In genomic region chr18:49359732-49360444, GRCh38 we compare ENCODE assay signal across 10 cellular contexts.
DNase-seq lines count a peak whose midpoint lies in the region; ATAC-seq, FAIRE-seq and TF ChIP-seq lines count a peak whose summit lies in the region.
"Had no signal": no experiment of that assay in that cellular context is flagged by ENCODE, and none has a peak within 500 bp of the region (broad histone marks: within the 10 kb centered on the region; RNA-seq: fewer than 3 reads in every experiment).

No MANE protein-coding gene starts in this region.

- no peak overlapping the region for H3K4me3 ChIP-seq in muscle layer of duodenum (ENCODE audit: low read depth in 1 of 2, low read length in 2 of 2)
- H3K4me3 ChIP-seq: upper lobe of left lung had no signal

- H3K9me3 Mint-ChIP-seq in activated T-helper 1 cell treated with anti-CD3 and anti-CD28 coated beads, Interleukin-12 subunit alpha, Interleukin-12 subunit beta, Interleukin-2, Interleukin-4 antibody, amounts not matched to agents 30 ng/mL and 10 ng/mL and 1 ng/mL, durations not matched to agents 14 hours and 24 hours and 36 hours: no peaks in the 10 kb centered on the region

- in situ Hi-C loops in GM13976 (cut with MboI; ENCODE audit: low sequenced_read_pairs, unreplicated experiment): no loop called here

- peak overlapping the region; percentile 21 for H3K27ac ChIP-seq in muscle layer of duodenum (ENCODE audit: low read length)
- H3K27ac ChIP-seq: RWPE1, upper lobe of left lung had no signal

- ATAC-seq in HG02623 (IDR thresholded peaks at IDR 0.05; ENCODE audit: unreplicated experiment): peak; percentile 47
- ATAC-seq in GM19467 (IDR thresholded peaks at IDR 0.05; ENCODE audit: unreplicated experiment): no peak

- FAIRE-seq in frontal cortex (lab: Jason Lieb, UNC) (no peak), urothelium cell line (lab: Jason Lieb, UNC) (no peak)

- peaks cover 16% of the 10 kb centered on the region for H3K4me1 Mint-ChIP-seq in activated T-helper 1 cell treated with anti-CD3 and anti-CD28 coated beads, Interleukin-12 subunit alpha, Interleukin-12 subunit beta, Interleukin-2, Interleukin-4 antibody, amounts not matched to agents 30 ng/mL and 10 ng/mL and 1 ng/mL, durations not matched to agents 14 hours and 24 hours and 36 hours (ENCODE audit: low read depth)

- H3K27me3 Mint-ChIP-seq in activated T-helper 1 cell treated with anti-CD3 and anti-CD28 coated beads, Interleukin-12 subunit alpha, Interleukin-12 subunit beta, Interleukin-2, Interleukin-4 antibody, amounts not matched to agents 30 ng/mL and 10 ng/mL and 1 ng/mL, durations not matched to agents 14 hours and 24 hours and 36 hours (ENCODE audit: insufficient read depth): no peaks in the 10 kb centered on the region

- no peak for TF ChIP-seq CTCF in GM13976 (IDR thresholded peaks at IDR 0.05; ENCODE audit: borderline replicate concordance, control extremely low read depth, extremely low read depth, insufficient read depth, missing control alignments)

- intact Hi-C loops in activated T-helper 1 cell treated with anti-CD3 and anti-CD28 coated beads, Interleukin-12 subunit alpha, Interleukin-12 subunit beta, Interleukin-2, Interleukin-4 antibody, amounts not matched to agents 30 ng/mL and 10 ng/mL and 1 ng/mL, durations not matched to agents 14 hours and 24 hours and 36 hours (cut with micrococcal nuclease): no loop called here

- DNase-seq in GM13976 (ENCODE audit: low spot score) (peak; percentile 25), frontal cortex (ENCODE audit: low spot score in 2 of 2) (no peak), urothelium cell line (ENCODE audit: low spot score) (no peak), NCI-H1694 (lab: John Stamatoyannopoulos, UW) (no peak)
- no peak for DNase-seq in activated T-helper 1 cell treated with anti-CD3 and anti-CD28 coated beads, Interleukin-12 subunit alpha, Interleukin-12 subunit beta, Interleukin-2, Interleukin-4 antibody, amounts not matched to agents 30 ng/mL and 10 ng/mL and 1 ng/mL, durations not matched to agents 14 hours and 24 hours and 36 hours (ENCODE audit: low spot score)
- DNase-seq: upper lobe of left lung had no signal

- H3K36me3 ChIP-seq in muscle layer of duodenum (ENCODE audit: control insufficient read depth in 1 of 2, insufficient read depth in 2 of 2, low read length in 2 of 2): peaks cover 0 to 4% of the 10 kb centered on the region in 2 donors

- peak overlapping the region; percentile 45 for H3K4me3 Mint-ChIP-seq in activated T-helper 1 cell treated with anti-CD3 and anti-CD28 coated beads, Interleukin-12 subunit alpha, Interleukin-12 subunit beta, Interleukin-2, Interleukin-4 antibody, amounts not matched to agents 30 ng/mL and 10 ng/mL and 1 ng/mL, durations not matched to agents 14 hours and 24 hours and 36 hours

- peak overlapping the region; percentile 29 for H3K27ac Mint-ChIP-seq in activated T-helper 1 cell treated with anti-CD3 and anti-CD28 coated beads, Interleukin-12 subunit alpha, Interleukin-12 subunit beta, Interleukin-2, Interleukin-4 antibody, amounts not matched to agents 30 ng/mL and 10 ng/mL and 1 ng/mL, durations not matched to agents 14 hours and 24 hours and 36 hours

- peaks cover 4 to 24% of the 10 kb centered on the region in 2 donors for H3K4me1 ChIP-seq in muscle layer of duodenum (ENCODE audit: control insufficient read depth in 1 of 2, insufficient read depth in 2 of 2, low read length in 2 of 2)
- H3K4me1 ChIP-seq: upper lobe of left lung had no signal

- no peaks in the 10 kb centered on the region for H3K27me3 ChIP-seq in muscle layer of duodenum (ENCODE audit: low read depth, low read length)
- H3K27me3 ChIP-seq: upper lobe of left lung had no signal

- no peaks in the 10 kb centered on the region for H3K9me3 ChIP-seq in muscle layer of duodenum (ENCODE audit: control insufficient read depth in 1 of 2, low read length in 2 of 2)
- H3K9me3 ChIP-seq: upper lobe of left lung had no signal

- peaks cover 19% of the 10 kb centered on the region for H3K36me3 Mint-ChIP-seq in activated T-helper 1 cell treated with anti-CD3 and anti-CD28 coated beads, Interleukin-12 subunit alpha, Interleukin-12 subunit beta, Interleukin-2, Interleukin-4 antibody, amounts not matched to agents 30 ng/mL and 10 ng/mL and 1 ng/mL, durations not matched to agents 14 hours and 24 hours and 36 hours (ENCODE audit: low read depth)
